24 cellular contexts compared by ENCODE assay signal in the genomic region with DNA sequence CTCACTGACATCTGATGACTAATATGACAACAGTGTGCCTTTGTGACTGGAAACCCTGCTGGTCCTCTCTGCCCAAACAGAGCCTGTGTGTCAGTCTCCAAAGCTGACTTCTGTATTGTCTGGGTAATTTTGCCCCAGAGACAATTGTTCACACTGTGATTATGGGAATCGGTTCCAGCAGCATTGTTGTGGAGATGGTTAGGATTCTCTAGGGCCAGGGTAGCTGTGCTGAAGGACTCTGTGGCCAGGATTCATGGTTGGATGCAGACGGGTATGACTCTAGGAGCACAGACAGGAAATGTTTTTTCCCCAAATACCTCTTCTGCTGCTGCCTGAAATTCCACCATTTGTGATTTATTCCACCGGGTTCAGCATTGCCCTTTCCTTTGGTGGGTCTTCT. TPM values are rescaled to one million over a fixed set of nuclear protein-coding genes. Genes with fewer than 3 reads are reported as not detected.
DNase-seq lines count a peak whose midpoint lies in the region; ATAC-seq and TF ChIP-seq lines count a peak whose summit lies in the region.
"Had no signal": no experiment of that assay in that cellular context is flagged by ENCODE, and none has a peak within 500 bp of the region (broad histone marks: within the 10 kb centered on the region; RNA-seq: fewer than 3 reads in every experiment).

No MANE protein-coding gene starts in this region.

- H3K4me1 ChIP-seq in BLaER1 (peaks cover 38% of the 10 kb centered on the region), IMR-90 (ENCODE audit: control insufficient read depth, insufficient read depth, low read length) (peaks cover 23% of the 10 kb centered on the region), OCI-LY7 (ENCODE audit: insufficient read depth, low read length, poor library complexity, severe bottlenecking) (no peaks in the 10 kb centered on the region)
- H3K4me1 ChIP-seq: body of pancreas, Caco-2, pancreas had no signal

- no peaks in the 10 kb centered on the region for H3K9me2 ChIP-seq in OCI-LY7 (ENCODE audit: insufficient read depth, low read length)

- no CpG with 5 or more reads among the region's 3 CpGs for WGBS in IMR-90 (ENCODE audit: extremely low coverage in 2 of 2, insufficient read length in 1 of 2), 2 experiments

- no peak overlapping the region for H3K27ac ChIP-seq in BLaER1
- no peak overlapping the region for H3K27ac ChIP-seq in IMR-90 (ENCODE audit: insufficient read depth, low read length)
- no peak overlapping the region for H3K27ac ChIP-seq in OCI-LY7 (ENCODE audit: low read depth, low read length, poor library complexity, severe bottlenecking)
- H3K27ac ChIP-seq: body of pancreas, pancreas, testis had no signal

- H4K91ac ChIP-seq in IMR-90 (ENCODE audit: insufficient read depth, low read depth, low read length) = no peak overlapping the region

- no peak overlapping the region for H4K8ac ChIP-seq in IMR-90 (ENCODE audit: low read depth in 2 of 2, low read length in 2 of 2)

- in situ Hi-C loops in IMR-90 (cut with MboI; ENCODE audit: low sequenced_read_pairs) = no loop called here

- DNase-seq in IMR-90 (no peak), epithelial cell of proximal tubule (ENCODE audit: low read depth) (peak; percentile 44), pons (ENCODE audit: low spot score) (peak; percentile 25), OCI-LY7 (ENCODE audit: low spot score) (no peak), NCI-H226 (no peak)
- DNase-seq: activated CD4-positive, alpha-beta memory T cell treated with anti-CD3 and anti-CD28 coated beads for 36 hours; activated naive CD4-positive, alpha-beta T cell; body of pancreas; Caco-2; DMS79 treated with DMSO at 0.1 percent for 48 hours; mammary epithelial cell; MV-4-11; NCI-H1436; NCI-H345; pancreas; small intestine; stimulated activated naive CD4-positive, alpha-beta T cell; testis had no signal

- no peak overlapping the region for H3K56ac ChIP-seq in IMR-90 (ENCODE audit: extremely low read depth, insufficient read depth, low read length)

- ATAC-seq in IMR-90 (ENCODE audit: low read depth) (no peak), HG02610 (IDR thresholded peaks at IDR 0.05; ENCODE audit: unreplicated experiment) (no peak), GM19351 (IDR thresholded peaks at IDR 0.05; ENCODE audit: unreplicated experiment) (no peak)
- ATAC-seq: activated CD4-positive, CD25-positive, alpha-beta regulatory T cell treated with anti-CD3 and anti-CD28 coated beads, Interleukin-2, amount 50 U/mL, for 24 hours; body of pancreas; pancreas; SK-N-SH treated with all-trans-retinoic acid at 6 μM for 48 hours had no signal

- H4K20me1 ChIP-seq in BLaER1 (no peaks in the 10 kb centered on the region), IMR-90 (ENCODE audit: insufficient read depth, low read length) (no peaks in the 10 kb centered on the region), OCI-LY7 (ENCODE audit: insufficient read depth, low read length) (no peaks in the 10 kb centered on the region)

- no peaks in the 10 kb centered on the region for H3K79me1 ChIP-seq in IMR-90 (ENCODE audit: low read depth in 1 of 2, low read length in 2 of 2)

- no peak overlapping the region for H2BK20ac ChIP-seq in IMR-90 (ENCODE audit: low read depth, low read length)

- TF ChIP-seq RAD21 in IMR-90 (IDR thresholded peaks at IDR 0.05; ENCODE audit: low read length) = no peak

- TF ChIP-seq CTCF in IMR-90 (conservative IDR thresholded peaks at IDR 0.05; ENCODE audit: low read depth, low read length) (no peak), epithelial cell of proximal tubule (conservative IDR thresholded peaks at IDR 0.05; ENCODE audit: low read depth, low read length) (no peak), OCI-LY7 (conservative IDR thresholded peaks at IDR 0.05; ENCODE audit: low read length) (no peak)

- H3K4me3 ChIP-seq in BLaER1 = no peak overlapping the region
- H3K4me3 ChIP-seq in IMR-90 (ENCODE audit: insufficient read depth, low read depth, low read length) = no peak overlapping the region
- H3K4me3 ChIP-seq in epithelial cell of proximal tubule (ENCODE audit: low read depth, low read length) = no peak overlapping the region
- no peak overlapping the region for H3K4me3 ChIP-seq in OCI-LY7 (ENCODE audit: low read depth, low read length, poor library complexity, severe bottlenecking)
- H3K4me3 ChIP-seq: body of pancreas, pancreas, testis had no signal

- H2BK15ac ChIP-seq in IMR-90 (ENCODE audit: low read depth, low read length) = no peak overlapping the region

- no peaks in the 10 kb centered on the region for H3K36me3 ChIP-seq in BLaER1
- no peaks in the 10 kb centered on the region for H3K36me3 ChIP-seq in IMR-90 (ENCODE audit: control insufficient read depth, insufficient read depth, low read length)
- no peaks in the 10 kb centered on the region for H3K36me3 ChIP-seq in OCI-LY7 (ENCODE audit: insufficient read depth, low read length)
- H3K36me3 ChIP-seq: pancreas had no signal

- no peak overlapping the region for H3K4ac ChIP-seq in IMR-90 (ENCODE audit: low read depth, low read length)

- peak overlapping the region; percentile 18; the same call in 1 of the 2 replicates for H2BK120ac ChIP-seq in IMR-90 (ENCODE audit: low read depth, low read length)

- no peaks in the 10 kb centered on the region for H3K27me3 ChIP-seq in BLaER1
- H3K27me3 ChIP-seq in IMR-90 (ENCODE audit: control insufficient read depth, insufficient read depth, low read length) = peaks cover 18% of the 10 kb centered on the region
- H3K27me3 ChIP-seq: body of pancreas, pancreas, testis had no signal

- POLR2A ChIA-PET in IMR-90 (lab: Charles Lee; ENCODE audit: unreplicated experiment) = no interaction called here
- POLR2A ChIA-PET in OCI-LY7 (lab: Charles Lee) = interaction anchor here (0.5 to 0.6 kb wide), 2 partner anchors 289 to 530 kb away, joined by 3 to 6 read pairs; no protein-coding TSS in a partner anchor

- no peak overlapping the region for H3K14ac ChIP-seq in IMR-90 (replicated peaks; ENCODE audit: low read depth, low read length)

- no peaks in the 10 kb centered on the region for H3K79me2 ChIP-seq in OCI-LY7 (ENCODE audit: insufficient read depth, low read depth, low read length)

- H2BK5ac ChIP-seq in IMR-90 (ENCODE audit: low read depth, low read length, poor library complexity, severe bottlenecking) = no peak overlapping the region

- no peaks in the 10 kb centered on the region for H3K9me3 ChIP-seq in BLaER1
- H3K9me3 ChIP-seq in IMR-90 (ENCODE audit: control insufficient read depth, insufficient read depth, low read length) = no peaks in the 10 kb centered on the region; the same call in 1 of the 2 replicates
- no peaks in the 10 kb centered on the region for H3K9me3 ChIP-seq in OCI-LY7 (ENCODE audit: low read length)
- H3K9me3 ChIP-seq: body of pancreas, Caco-2, pancreas, testis had no signal

- H3K18ac ChIP-seq in IMR-90 (ENCODE audit: low read depth, low read length) = no peak overlapping the region

- dilution Hi-C loops in IMR-90 (cut with HindIII; ENCODE audit: low sequenced_read_pairs, unreplicated experiment) = no loop called here

- no peak overlapping the region for H2AFZ ChIP-seq in IMR-90 (replicated peaks; ENCODE audit: low read length, poor library complexity)
- H2AFZ ChIP-seq in OCI-LY7 (ENCODE audit: low read length) = no peak overlapping the region

- CTCF ChIA-PET in IMR-90 (lab: Yijun Ruan, JAX) (no interaction called here), OCI-LY7 (lab: Charles Lee; ENCODE audit: unreplicated experiment) (no interaction called here)

- TF ChIP-seq POLR2A in IMR-90 (IDR thresholded peaks at IDR 0.05; ENCODE audit: low read depth, low read length) = no peak

- H3K9ac ChIP-seq in BLaER1 (no peak overlapping the region), IMR-90 (ENCODE audit: low read depth, low read length) (no peak overlapping the region)

- intact Hi-C loops in IMR-90 (cut with micrococcal nuclease) (no loop called here), OCI-LY7 (cut with micrococcal nuclease; ENCODE audit: unreplicated experiment) (no loop called here)

- H3K23ac ChIP-seq in IMR-90 (ENCODE audit: low read depth, low read length) = no peak overlapping the region

- H3K4me2 ChIP-seq in BLaER1 = peak overlapping the region; percentile 15
- H3K4me2 ChIP-seq in IMR-90 (ENCODE audit: low read depth, low read length) = no peak overlapping the region
- H3K4me2 ChIP-seq in OCI-LY7 (ENCODE audit: low read length) = no peak overlapping the region

- H2AK5ac ChIP-seq in IMR-90 (ENCODE audit: low read depth, low read length) = peak overlapping the region; percentile 27; the same call in 1 of the 2 replicates

- peaks cover 22% of the 10 kb centered on the region for H3K9me1 ChIP-seq in IMR-90 (ENCODE audit: insufficient read depth, low read length)

- BruUV-seq in IMR-90 (replicated peaks; lab: Mats Ljungman, UMichigan) = no TSS peak
- no TSS peak for BruUV-seq in OCI-LY7 (replicated peaks; lab: Mats Ljungman, UMichigan)

- no peak overlapping the region for H2AK9ac ChIP-seq in IMR-90 (replicated peaks; ENCODE audit: low read depth, low read length, poor library complexity)

- no peak overlapping the region for H4K5ac ChIP-seq in IMR-90 (ENCODE audit: low read depth, low read length)

TF ChIP-seq in IMR-90, 13 proteins besides CTCF, POLR2A, EP300 and RAD21:
- no peak for TF ChIP-seq BHLHE40 (IDR thresholded peaks at IDR 0.05; ENCODE audit: low read depth, low read length)
- TF ChIP-seq SMC3 (IDR thresholded peaks at IDR 0.05; ENCODE audit: low read depth, low read length) = no peak
- no peak for TF ChIP-seq RCOR1 (IDR thresholded peaks at IDR 0.05; ENCODE audit: insufficient replicate concordance, low read length)
- TF ChIP-seq CHD1 (IDR thresholded peaks at IDR 0.05; ENCODE audit: low read depth, low read length) = no peak
- TF ChIP-seq MAFK (IDR thresholded peaks at IDR 0.05; ENCODE audit: low read depth, low read length) = no peak
TF ChIP-seq in IMR-90: peak in this region for 0.

RNA-seq across cellular contexts. Expression of gene ITGA11, which starts 57.5 kb away (rescaled TPM):
- total RNA-seq in IMR-90 (2012; rRNA removed) (2.5 and 4.1 TPM in 2 replicates), epithelial cell of proximal tubule (0.36 and 1.6 TPM in 2 replicates), OCI-LY7 (2022) (not detected in 2 replicates)
- 5.6 and 6.6 TPM in 2 replicates for polyA plus RNA-seq in IMR-90 (2012; rRNA removed)
- 3.0 and 5.8 TPM in 2 replicates for polyA plus RNA-seq in IMR-90 (2012; cell fraction: cytosol; rRNA removed)
- polyA plus RNA-seq in IMR-90 (2012; cell fraction: nucleus; rRNA removed; ENCODE audit: low replicate concordance) = 6.2 and 6.6 TPM in 2 replicates
- total RNA-seq in OCI-LY7 (2014; rRNA removed; shearing (Covaris generic)) = under 0.01 TPM in 1 of 2 replicates, not detected in the other
- polyA plus RNA-seq: neural cell had no signal

Comparison
In these comparisons a context has a peak if more than half of its experiments do, and no peak if none do; other contexts are left out.
1. DNase-seq: peak in epithelial cell of proximal tubule (single experiment) and pons (single experiment); none in IMR-90 (single experiment), OCI-LY7 (single experiment) and NCI-H226 (single experiment).